8 cellular contexts compared by ENCODE assay signal in the genomic region with DNA sequence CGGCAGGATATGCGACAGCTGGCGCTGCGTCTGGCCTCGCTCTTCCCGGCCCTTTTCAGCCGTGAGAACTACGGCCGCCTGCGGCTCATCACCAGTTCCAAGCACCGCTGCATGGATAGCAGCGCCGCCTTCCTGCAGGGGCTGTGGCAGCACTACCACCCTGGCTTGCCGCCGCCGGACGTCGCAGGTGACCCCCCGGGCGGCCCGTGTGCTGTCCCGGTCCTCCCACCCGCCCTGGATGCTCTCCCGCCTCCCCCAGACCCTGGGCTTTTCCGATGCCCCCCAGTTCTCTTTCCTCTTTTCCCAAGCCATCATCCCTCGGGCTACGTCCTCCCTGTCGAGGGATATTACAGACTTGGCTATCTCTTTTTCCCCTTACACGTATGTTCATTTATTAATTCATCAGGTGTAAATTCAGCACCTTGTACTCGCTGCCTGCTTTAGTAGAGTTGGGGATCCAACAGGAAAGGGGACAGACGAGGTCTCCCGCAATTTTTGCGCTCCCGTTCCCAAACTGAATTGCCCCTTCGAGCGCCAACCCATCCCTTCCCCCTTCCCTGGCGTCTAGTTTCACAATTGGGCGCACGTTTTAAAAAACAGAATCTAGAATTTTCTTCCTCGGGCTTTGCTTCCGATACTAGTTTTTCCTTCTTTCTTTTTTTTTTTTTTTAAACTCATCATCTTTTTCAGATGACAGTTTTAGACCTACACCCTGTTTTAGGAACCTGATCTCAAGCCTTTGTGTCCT. TPM values are rescaled to one million over a fixed set of nuclear protein-coding genes. Genes with fewer than 3 reads are reported as not detected.
DNase-seq lines count a peak whose midpoint lies in the region; ATAC-seq and TF ChIP-seq lines count a peak whose summit lies in the region.

No MANE protein-coding gene starts in this region.

- TF ChIP-seq POLR2A in testis (IDR thresholded peaks at IDR 0.05): no peak

- H3K36me3 ChIP-seq in testis (ENCODE audit: low read depth, missing control alignments): no peaks in the 10 kb centered on the region

- H3K4me3 Mint-ChIP-seq in CD14-positive monocyte (peak overlapping the region; percentile 96 to 98), nephron progenitor cell (peak overlapping the region; percentile 91)

- DNase-seq in CD14-positive monocyte (ENCODE audit: low spot score) (no peak), NOMO-1 treated with DMSO at 0.1 percent for 48 hours (lab: John Stamatoyannopoulos, UW; ENCODE audit: unreplicated experiment) (peak; percentile 32), fibroblast of pulmonary artery (ENCODE audit: low read depth) (peak; percentile 60), nephron progenitor cell (peak; percentile 64), testis (peak; percentile 77)
- DNase-seq in activated T-helper 1 cell treated with anti-CD3 and anti-CD28 coated beads, Interleukin-2, amount 50 U/mL, for 16 hours (ENCODE audit: low read depth in 1 of 2, low spot score in 1 of 2): peak; percentile 5 to 6

- H3K9me3 ChIP-seq in testis: no peaks in the 10 kb centered on the region

- 0 to 1% methylated on average over 28 to 41 of the region's 41 CpGs for WGBS in testis, 2 donors

- H3K27me3 Mint-ChIP-seq in CD14-positive monocyte (ENCODE audit: low read depth in 3 of 3): peaks cover 0 to 8% (median 7%) of the 10 kb centered on the region in 3 donors
- H3K27me3 Mint-ChIP-seq in nephron progenitor cell (ENCODE audit: low read depth, poor library complexity): peaks cover 4% of the 10 kb centered on the region

- intact Hi-C loops in CD14-positive monocyte (cut with micrococcal nuclease) (no loop called here), testis (cut with DNase I; ENCODE audit: low total_unique reads) (no loop called here)

- peak overlapping the region; percentile 71 to 92 for H3K27ac ChIP-seq in testis

- H3K4me1 ChIP-seq in testis: peaks cover 8% of the 10 kb centered on the region

- TF ChIP-seq CTCF in CD14-positive monocyte (IDR thresholded peaks at IDR 0.05) (peak; percentile 40), fibroblast of pulmonary artery (IDR thresholded peaks at IDR 0.05; ENCODE audit: low read length, missing control alignments) (peak; percentile 65), nephron progenitor cell (IDR thresholded peaks at IDR 0.05) (peak; percentile 39), testis (IDR thresholded peaks at IDR 0.05) (peak in 1 of 3 experiments; percentile 34)

- H3K4me3 ChIP-seq in fibroblast of pulmonary artery (replicated peaks; ENCODE audit: low read depth, low read length): peak overlapping the region; percentile 87
- H3K4me3 ChIP-seq in testis: peak overlapping the region; percentile 88 to 91

- H3K4me1 Mint-ChIP-seq in CD14-positive monocyte: peaks cover 18% of the 10 kb centered on the region
- peaks cover 42% of the 10 kb centered on the region for H3K4me1 Mint-ChIP-seq in nephron progenitor cell

- peaks cover 8 to 9% of the 10 kb centered on the region in 2 donors for H3K36me3 Mint-ChIP-seq in CD14-positive monocyte
- peaks cover 13% of the 10 kb centered on the region for H3K36me3 Mint-ChIP-seq in nephron progenitor cell (ENCODE audit: low read depth)

- ATAC-seq in GM19023 (IDR thresholded peaks at IDR 0.05; ENCODE audit: unreplicated experiment) (peak; percentile 65), HG03139 (IDR thresholded peaks at IDR 0.05; ENCODE audit: unreplicated experiment) (peak; percentile 42)

- H3K27ac Mint-ChIP-seq in CD14-positive monocyte (peak overlapping the region in 6 of 7 donors; percentile 52 to 85 (median 71)), nephron progenitor cell (peak overlapping the region; percentile 36)

- H3K9me3 Mint-ChIP-seq in CD14-positive monocyte (peaks cover 0 to 2% (median 0%) of the 10 kb centered on the region in 7 donors), nephron progenitor cell (no peaks in the 10 kb centered on the region)

- H3K27me3 ChIP-seq in testis: no peaks in the 10 kb centered on the region

RNA-seq across cellular contexts. Expression of gene MINPP1, which starts 0.8 kb away (rescaled TPM):
- 1 to 10 TPM; 9.0 to 9.7 TPM for polyA plus RNA-seq in CD14-positive monocyte
- 10 to 100 TPM; 24.3 to 32.3 TPM for total RNA-seq in testis
- 15.3 TPM for polyA plus RNA-seq in testis (ENCODE audit: insufficient read depth, low read depth, low replicate concordance)
